In the genomic region with DNA sequence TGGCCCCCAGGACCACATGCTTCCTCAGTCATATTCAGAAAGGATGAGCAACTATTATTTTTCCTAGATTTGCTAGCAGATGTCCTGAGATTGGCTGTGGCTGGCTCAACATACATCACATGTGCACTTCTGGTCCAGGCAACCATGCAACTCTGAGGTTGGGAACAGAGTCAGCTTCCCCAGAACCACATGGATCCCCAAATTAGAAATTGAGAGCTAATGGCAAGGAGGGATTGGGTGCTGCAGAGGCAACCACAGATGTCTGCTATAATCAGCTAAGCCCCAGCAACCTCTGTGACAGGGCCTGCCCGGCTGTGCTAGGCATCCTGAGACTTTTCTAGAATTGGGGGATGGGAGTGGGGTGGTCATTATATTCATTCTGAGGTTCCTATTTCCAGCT, we compare ENCODE assay signal across 1 cellular context.
TF ChIP-seq lines count a peak whose summit lies in the region.

No MANE protein-coding gene starts in this region.

TF ChIP-seq in GM23338, 12 proteins besides CTCF, POLR2A, EP300 and RAD21 (continued from another document):
- TF ChIP-seq, protein P1, sequence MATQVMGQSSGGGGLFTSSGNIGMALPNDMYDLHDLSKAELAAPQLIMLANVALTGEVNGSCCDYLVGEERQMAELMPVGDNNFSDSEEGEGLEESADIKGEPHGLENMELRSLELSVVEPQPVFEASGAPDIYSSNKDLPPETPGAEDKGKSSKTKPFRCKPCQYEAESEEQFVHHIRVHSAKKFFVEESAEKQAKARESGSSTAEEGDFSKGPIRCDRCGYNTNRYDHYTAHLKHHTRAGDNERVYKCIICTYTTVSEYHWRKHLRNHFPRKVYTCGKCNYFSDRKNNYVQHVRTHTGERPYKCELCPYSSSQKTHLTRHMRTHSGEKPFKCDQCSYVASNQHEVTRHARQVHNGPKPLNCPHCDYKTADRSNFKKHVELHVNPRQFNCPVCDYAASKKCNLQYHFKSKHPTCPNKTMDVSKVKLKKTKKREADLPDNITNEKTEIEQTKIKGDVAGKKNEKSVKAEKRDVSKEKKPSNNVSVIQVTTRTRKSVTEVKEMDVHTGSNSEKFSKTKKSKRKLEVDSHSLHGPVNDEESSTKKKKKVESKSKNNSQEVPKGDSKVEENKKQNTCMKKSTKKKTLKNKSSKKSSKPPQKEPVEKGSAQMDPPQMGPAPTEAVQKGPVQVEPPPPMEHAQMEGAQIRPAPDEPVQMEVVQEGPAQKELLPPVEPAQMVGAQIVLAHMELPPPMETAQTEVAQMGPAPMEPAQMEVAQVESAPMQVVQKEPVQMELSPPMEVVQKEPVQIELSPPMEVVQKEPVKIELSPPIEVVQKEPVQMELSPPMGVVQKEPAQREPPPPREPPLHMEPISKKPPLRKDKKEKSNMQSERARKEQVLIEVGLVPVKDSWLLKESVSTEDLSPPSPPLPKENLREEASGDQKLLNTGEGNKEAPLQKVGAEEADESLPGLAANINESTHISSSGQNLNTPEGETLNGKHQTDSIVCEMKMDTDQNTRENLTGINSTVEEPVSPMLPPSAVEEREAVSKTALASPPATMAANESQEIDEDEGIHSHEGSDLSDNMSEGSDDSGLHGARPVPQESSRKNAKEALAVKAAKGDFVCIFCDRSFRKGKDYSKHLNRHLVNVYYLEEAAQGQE (IDR thresholded peaks at IDR 0.05; ENCODE audit: unreplicated experiment) = no peak
- TF ChIP-seq JUNB (IDR thresholded peaks at IDR 0.05; ENCODE audit: unreplicated experiment) (no peak), ZNF114 (CRISPR knock-in tag; IDR thresholded peaks at IDR 0.05) (no peak)
- TF ChIP-seq, protein P2, sequence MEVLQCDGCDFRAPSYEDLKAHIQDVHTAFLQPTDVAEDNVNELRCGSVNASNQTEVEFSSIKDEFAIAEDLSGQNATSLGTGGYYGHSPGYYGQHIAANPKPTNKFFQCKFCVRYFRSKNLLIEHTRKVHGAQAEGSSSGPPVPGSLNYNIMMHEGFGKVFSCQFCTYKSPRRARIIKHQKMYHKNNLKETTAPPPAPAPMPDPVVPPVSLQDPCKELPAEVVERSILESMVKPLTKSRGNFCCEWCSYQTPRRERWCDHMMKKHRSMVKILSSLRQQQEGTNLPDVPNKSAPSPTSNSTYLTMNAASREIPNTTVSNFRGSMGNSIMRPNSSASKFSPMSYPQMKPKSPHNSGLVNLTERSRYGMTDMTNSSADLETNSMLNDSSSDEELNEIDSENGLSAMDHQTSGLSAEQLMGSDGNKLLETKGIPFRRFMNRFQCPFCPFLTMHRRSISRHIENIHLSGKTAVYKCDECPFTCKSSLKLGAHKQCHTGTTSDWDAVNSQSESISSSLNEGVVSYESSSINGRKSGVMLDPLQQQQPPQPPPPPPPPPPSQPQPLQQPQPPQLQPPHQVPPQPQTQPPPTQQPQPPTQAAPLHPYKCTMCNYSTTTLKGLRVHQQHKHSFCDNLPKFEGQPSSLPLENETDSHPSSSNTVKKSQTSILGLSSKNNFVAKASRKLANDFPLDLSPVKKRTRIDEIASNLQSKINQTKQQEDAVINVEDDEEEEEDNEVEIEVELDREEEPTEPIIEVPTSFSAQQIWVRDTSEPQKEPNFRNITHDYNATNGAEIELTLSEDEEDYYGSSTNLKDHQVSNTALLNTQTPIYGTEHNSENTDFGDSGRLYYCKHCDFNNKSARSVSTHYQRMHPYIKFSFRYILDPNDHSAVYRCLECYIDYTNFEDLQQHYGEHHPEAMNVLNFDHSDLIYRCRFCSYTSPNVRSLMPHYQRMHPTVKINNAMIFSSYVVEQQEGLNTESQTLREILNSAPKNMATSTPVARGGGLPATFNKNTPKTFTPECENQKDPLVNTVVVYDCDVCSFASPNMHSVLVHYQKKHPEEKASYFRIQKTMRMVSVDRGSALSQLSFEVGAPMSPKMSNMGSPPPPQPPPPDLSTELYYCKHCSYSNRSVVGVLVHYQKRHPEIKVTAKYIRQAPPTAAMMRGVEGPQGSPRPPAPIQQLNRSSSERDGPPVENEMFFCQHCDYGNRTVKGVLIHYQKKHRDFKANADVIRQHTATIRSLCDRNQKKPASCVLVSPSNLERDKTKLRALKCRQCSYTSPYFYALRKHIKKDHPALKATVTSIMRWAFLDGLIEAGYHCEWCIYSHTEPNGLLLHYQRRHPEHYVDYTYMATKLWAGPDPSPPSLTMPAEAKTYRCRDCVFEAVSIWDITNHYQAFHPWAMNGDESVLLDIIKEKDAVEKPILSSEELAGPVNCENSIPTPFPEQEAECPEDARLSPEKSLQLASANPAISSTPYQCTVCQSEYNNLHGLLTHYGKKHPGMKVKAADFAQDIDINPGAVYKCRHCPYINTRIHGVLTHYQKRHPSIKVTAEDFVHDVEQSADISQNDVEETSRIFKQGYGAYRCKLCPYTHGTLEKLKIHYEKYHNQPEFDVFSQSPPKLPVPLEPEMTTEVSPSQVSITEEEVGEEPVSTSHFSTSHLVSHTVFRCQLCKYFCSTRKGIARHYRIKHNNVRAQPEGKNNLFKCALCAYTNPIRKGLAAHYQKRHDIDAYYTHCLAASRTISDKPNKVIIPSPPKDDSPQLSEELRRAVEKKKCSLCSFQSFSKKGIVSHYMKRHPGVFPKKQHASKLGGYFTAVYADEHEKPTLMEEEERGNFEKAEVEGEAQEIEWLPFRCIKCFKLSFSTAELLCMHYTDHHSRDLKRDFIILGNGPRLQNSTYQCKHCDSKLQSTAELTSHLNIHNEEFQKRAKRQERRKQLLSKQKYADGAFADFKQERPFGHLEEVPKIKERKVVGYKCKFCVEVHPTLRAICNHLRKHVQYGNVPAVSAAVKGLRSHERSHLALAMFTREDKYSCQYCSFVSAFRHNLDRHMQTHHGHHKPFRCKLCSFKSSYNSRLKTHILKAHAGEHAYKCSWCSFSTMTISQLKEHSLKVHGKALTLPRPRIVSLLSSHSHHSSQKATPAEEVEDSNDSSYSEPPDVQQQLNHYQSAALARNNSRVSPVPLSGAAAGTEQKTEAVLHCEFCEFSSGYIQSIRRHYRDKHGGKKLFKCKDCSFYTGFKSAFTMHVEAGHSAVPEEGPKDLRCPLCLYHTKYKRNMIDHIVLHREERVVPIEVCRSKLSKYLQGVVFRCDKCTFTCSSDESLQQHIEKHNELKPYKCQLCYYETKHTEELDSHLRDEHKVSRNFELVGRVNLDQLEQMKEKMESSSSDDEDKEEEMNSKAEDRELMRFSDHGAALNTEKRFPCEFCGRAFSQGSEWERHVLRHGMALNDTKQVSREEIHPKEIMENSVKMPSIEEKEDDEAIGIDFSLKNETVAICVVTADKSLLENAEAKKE (CRISPR knock-in tag; IDR thresholded peaks at IDR 0.05) = no peak
